ENCODE assay signal across 9 cellular contexts in the genomic region with DNA sequence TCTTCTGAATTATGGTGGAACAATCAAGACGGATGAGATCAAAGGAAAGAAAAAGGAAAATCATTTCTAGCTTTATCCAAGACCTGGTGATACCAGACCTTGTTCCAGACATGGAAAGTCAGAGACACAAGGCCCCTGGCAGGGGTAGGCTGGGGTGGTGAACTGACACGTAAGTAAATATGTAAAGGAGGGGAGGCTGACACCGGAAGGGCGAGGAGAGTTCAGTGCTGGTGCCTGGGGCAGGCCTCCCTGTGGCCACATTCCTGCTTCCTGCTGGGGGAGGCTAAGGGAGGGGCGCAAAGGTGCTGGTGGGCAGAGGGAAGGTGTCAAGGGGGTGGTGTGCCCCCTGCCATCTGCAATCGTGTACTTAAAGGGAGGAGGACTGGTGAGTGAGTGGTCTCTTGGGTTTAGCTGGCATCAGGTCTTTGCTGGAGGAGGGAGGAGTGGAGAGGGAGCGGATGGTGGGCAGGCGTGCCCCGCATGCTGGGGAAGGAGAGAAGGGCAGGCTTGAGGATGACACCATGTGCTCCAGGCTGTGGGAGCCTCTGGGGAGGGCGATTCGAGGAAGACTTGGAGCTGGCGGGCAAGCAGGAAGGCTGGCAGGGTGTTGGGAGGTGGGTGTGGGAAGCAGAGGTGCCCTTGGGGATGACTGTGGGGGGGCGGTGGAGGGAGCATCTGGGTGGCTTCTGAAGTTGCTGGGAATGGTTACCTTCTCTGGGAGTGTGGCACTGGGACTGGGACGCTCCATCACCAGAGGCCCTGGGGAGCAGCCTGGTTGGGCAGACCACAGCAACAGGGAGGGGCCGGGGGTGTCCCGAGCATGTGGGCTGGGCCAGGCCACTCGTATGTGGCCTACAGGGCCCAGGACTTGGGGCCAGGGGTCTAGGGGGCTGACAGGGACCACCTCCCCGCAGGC. TPM values are rescaled to one million over a fixed set of nuclear protein-coding genes. Genes with fewer than 3 reads are reported as not detected.
DNase-seq lines count a peak whose midpoint lies in the region; TF ChIP-seq lines count a peak whose summit lies in the region.
"Had no signal": no experiment of that assay in that cellular context is flagged by ENCODE, and none has a peak within 500 bp of the region (broad histone marks: within the 10 kb centered on the region; RNA-seq: fewer than 3 reads in every experiment).

No MANE protein-coding gene starts in this region.

- H3K9me2 ChIP-seq in GM23248 (ENCODE audit: insufficient read depth): no peaks in the 10 kb centered on the region

- peak overlapping the region; percentile 10 for H3K4me3 Mint-ChIP-seq in MCF 10A (ENCODE audit: unreplicated experiment)
- H3K4me3 Mint-ChIP-seq in type B pancreatic cell: peak overlapping the region; percentile 72

- TF ChIP-seq CTCF in MCF 10A (IDR thresholded peaks at IDR 0.05; ENCODE audit: unreplicated experiment) (no peak), type B pancreatic cell (conservative IDR thresholded peaks at IDR 0.05) (no peak)

- CTCF ChIA-PET in MCF 10A (lab: Yijun Ruan, JAX): interaction anchor here (0.7 to 1.1 kb wide), 3 partner anchors 18 to 256 kb away, joined by 3 to 4 read pairs (median 4); no protein-coding TSS in a partner anchor

- peaks cover 21% of the 10 kb centered on the region for H3F3A ChIP-seq in GM23248 (ENCODE audit: insufficient read depth)

- H3K4me2 ChIP-seq in GM23248 (ENCODE audit: unreplicated experiment): peak overlapping the region; percentile 20

- H3K4me1 ChIP-seq in GM23248 (ENCODE audit: insufficient read depth) (peaks cover 45% of the 10 kb centered on the region), mononuclear cell (ENCODE audit: insufficient read depth, low read length) (peaks cover 40% of the 10 kb centered on the region)

- intact Hi-C loops in MCF 10A (cut with micrococcal nuclease): no loop called here

- H3K4me1 Mint-ChIP-seq in MCF 10A (ENCODE audit: insufficient read depth, unreplicated experiment) (peaks cover 50% of the 10 kb centered on the region), type B pancreatic cell (ENCODE audit: unreplicated experiment) (peaks cover 46% of the 10 kb centered on the region)

- no peaks in the 10 kb centered on the region for H3K9me3 Mint-ChIP-seq in MCF 10A (ENCODE audit: unreplicated experiment)
- peaks cover 5% of the 10 kb centered on the region for H3K9me3 Mint-ChIP-seq in type B pancreatic cell

- peak overlapping the region; percentile 64 for H3K27ac ChIP-seq in GM23248
- H3K27ac ChIP-seq: neutrophil had no signal

- in situ Hi-C loops in GM23248 (cut with MboI): no loop called here
- in situ Hi-C loops in ACHN (cut with HindIII; ENCODE audit: low pct_ligation_motif_present, low pct_unique_long_range_greater_than_20kb, low sequenced_read_pairs): no loop called here

- no peaks in the 10 kb centered on the region for H3K79me2 ChIP-seq in GM23248 (ENCODE audit: insufficient read depth)

- no peaks in the 10 kb centered on the region for H4K20me1 ChIP-seq in GM23248 (ENCODE audit: insufficient read depth)

- peaks cover 6% of the 10 kb centered on the region for H3K36me3 Mint-ChIP-seq in MCF 10A (ENCODE audit: insufficient read depth, unreplicated experiment)
- no peaks in the 10 kb centered on the region for H3K36me3 Mint-ChIP-seq in type B pancreatic cell

- H3K4me3 ChIP-seq in GM08714 (ENCODE audit: low read length) (peak overlapping the region; percentile 2; the same call in 1 of the 2 replicates), GM23248 (peak overlapping the region; percentile 15; the same call in 1 of the 2 replicates), mononuclear cell (ENCODE audit: low read length) (peak overlapping the region; percentile 17)

- H3K27ac Mint-ChIP-seq in MCF 10A (ENCODE audit: low read depth, unreplicated experiment) (peak overlapping the region; percentile 91), type B pancreatic cell (peak overlapping the region; percentile 92)

- POLR2A ChIA-PET in MCF 10A (lab: Yijun Ruan, JAX): interaction anchor here (1.4 to 1.5 kb wide), 2 partner anchors 9 to 30 kb away, joined by 4 to 5 read pairs; no protein-coding TSS in a partner anchor

- DNase-seq in GM23248 (peak; percentile 43), RPMI8226 (peak; percentile 20), MCF 10A (ENCODE audit: unreplicated experiment) (peak; percentile 61), type B pancreatic cell (ENCODE audit: extremely low spot score, unreplicated experiment) (no peak), ACHN (no peak), NCI-H2107 (lab: John Stamatoyannopoulos, UW) (no peak)

- H3K27me3 Mint-ChIP-seq in MCF 10A (ENCODE audit: insufficient read depth, unreplicated experiment) (no peaks in the 10 kb centered on the region), type B pancreatic cell (no peaks in the 10 kb centered on the region)

- 91 to 93% methylated on average over 12 to 18 of the region's 18 CpGs for WGBS in GM23248 (ENCODE audit: low coverage in 1 of 2, low lambda C conversion rate in 2 of 2, missing lambda C conversion rate in 2 of 2), 2 experiments

- H3K9me3 ChIP-seq in GM23248 (ENCODE audit: low read depth) (no peaks in the 10 kb centered on the region), mononuclear cell (ENCODE audit: low read depth, low read length) (no peaks in the 10 kb centered on the region)
- H3K9me3 ChIP-seq: neutrophil had no signal

- no peak overlapping the region for H2AFZ ChIP-seq in GM23248

- peak overlapping the region; percentile 43 for H3K9ac ChIP-seq in GM23248

- no peaks in the 10 kb centered on the region for H3K36me3 ChIP-seq in GM23248 (ENCODE audit: low read depth)
- H3K36me3 ChIP-seq: neutrophil had no signal

- H3K27me3 ChIP-seq in GM23248 (replicated peaks; ENCODE audit: insufficient read depth) (no peaks in the 10 kb centered on the region), mononuclear cell (ENCODE audit: insufficient read depth, low read length) (no peaks in the 10 kb centered on the region)

- BruUV-seq in MCF 10A (replicated peaks; lab: Mats Ljungman, UMichigan): no TSS peak

RNA-seq across cellular contexts. Expression of gene AFAP1, which starts 30.6 kb away (rescaled TPM):
- 103 and 152 TPM in 2 replicates for total RNA-seq in GM23248 (2014; rRNA removed; shearing (Covaris generic))
- 52.0 and 54.4 TPM in 2 replicates for polyA plus RNA-seq in GM23248 (2016; fragmentation: Nextera tagmentation; extraction: Ambion mirVana)
- total RNA-seq in MCF 10A (2022) (22.5 and 29.4 TPM in 2 replicates), mononuclear cell (6.7 TPM), type B pancreatic cell (ENCODE audit: low replicate concordance) (36.6 and 37.2 TPM in 2 replicates)

Comparison
In these comparisons a context has a peak if more than half of its experiments do, and no peak if none do; other contexts are left out.
1. DNase-seq: peak in GM23248 (single experiment), RPMI8226 (single experiment) and MCF 10A (single experiment); none in type B pancreatic cell (single experiment), ACHN (single experiment) and NCI-H2107 (single experiment).
2. Peak in every context shown above with its lines, with median percentiles within 50 percentile points of each other: H3K4me3 ChIP-seq.